Comparison of ENCODE assay signal across 1 cellular context in genomic region chr19:42220751-42221097, GRCh38.
TF ChIP-seq lines count a peak whose summit lies in the region.

No MANE protein-coding gene starts in this region.

TF ChIP-seq in HepG2, 621 proteins besides CTCF, POLR2A, EP300 and RAD21:
- TF ChIP-seq EEA1 (CRISPR knock-in tag; IDR thresholded peaks at IDR 0.05; ENCODE audit: borderline replicate concordance) (0 out of 2 replicates have a peak, but pooled peaks have one; percentile 15), MED13 (CRISPR knock-in tag; IDR thresholded peaks at IDR 0.05) (peak; percentile 8; the same call in 1 of the 2 replicates), ZNF570 (CRISPR knock-in tag; IDR thresholded peaks at IDR 0.05; ENCODE audit: borderline replicate concordance) (no peak), FLYWCH1 (CRISPR knock-in tag; IDR thresholded peaks at IDR 0.05) (0 out of 2 replicates have a peak, but pooled peaks have one; percentile 65), ZNF616 (CRISPR knock-in tag; IDR thresholded peaks at IDR 0.05; ENCODE audit: low read depth) (no peak), ZKSCAN8 (CRISPR knock-in tag; IDR thresholded peaks at IDR 0.05; ENCODE audit: borderline replicate concordance) (no peak), ZNF207 (IDR thresholded peaks at IDR 0.05; ENCODE audit: borderline replicate concordance) (no peak), SIN3B (IDR thresholded peaks at IDR 0.05; ENCODE audit: low read length) (0 out of 2 replicates have a peak, but pooled peaks have one; percentile 1)
- TF ChIP-seq, protein P1, sequence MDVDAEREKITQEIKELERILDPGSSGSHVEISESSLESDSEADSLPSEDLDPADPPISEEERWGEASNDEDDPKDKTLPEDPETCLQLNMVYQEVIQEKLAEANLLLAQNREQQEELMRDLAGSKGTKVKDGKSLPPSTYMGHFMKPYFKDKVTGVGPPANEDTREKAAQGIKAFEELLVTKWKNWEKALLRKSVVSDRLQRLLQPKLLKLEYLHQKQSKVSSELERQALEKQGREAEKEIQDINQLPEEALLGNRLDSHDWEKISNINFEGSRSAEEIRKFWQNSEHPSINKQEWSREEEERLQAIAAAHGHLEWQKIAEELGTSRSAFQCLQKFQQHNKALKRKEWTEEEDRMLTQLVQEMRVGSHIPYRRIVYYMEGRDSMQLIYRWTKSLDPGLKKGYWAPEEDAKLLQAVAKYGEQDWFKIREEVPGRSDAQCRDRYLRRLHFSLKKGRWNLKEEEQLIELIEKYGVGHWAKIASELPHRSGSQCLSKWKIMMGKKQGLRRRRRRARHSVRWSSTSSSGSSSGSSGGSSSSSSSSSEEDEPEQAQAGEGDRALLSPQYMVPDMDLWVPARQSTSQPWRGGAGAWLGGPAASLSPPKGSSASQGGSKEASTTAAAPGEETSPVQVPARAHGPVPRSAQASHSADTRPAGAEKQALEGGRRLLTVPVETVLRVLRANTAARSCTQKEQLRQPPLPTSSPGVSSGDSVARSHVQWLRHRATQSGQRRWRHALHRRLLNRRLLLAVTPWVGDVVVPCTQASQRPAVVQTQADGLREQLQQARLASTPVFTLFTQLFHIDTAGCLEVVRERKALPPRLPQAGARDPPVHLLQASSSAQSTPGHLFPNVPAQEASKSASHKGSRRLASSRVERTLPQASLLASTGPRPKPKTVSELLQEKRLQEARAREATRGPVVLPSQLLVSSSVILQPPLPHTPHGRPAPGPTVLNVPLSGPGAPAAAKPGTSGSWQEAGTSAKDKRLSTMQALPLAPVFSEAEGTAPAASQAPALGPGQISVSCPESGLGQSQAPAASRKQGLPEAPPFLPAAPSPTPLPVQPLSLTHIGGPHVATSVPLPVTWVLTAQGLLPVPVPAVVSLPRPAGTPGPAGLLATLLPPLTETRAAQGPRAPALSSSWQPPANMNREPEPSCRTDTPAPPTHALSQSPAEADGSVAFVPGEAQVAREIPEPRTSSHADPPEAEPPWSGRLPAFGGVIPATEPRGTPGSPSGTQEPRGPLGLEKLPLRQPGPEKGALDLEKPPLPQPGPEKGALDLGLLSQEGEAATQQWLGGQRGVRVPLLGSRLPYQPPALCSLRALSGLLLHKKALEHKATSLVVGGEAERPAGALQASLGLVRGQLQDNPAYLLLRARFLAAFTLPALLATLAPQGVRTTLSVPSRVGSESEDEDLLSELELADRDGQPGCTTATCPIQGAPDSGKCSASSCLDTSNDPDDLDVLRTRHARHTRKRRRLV (CRISPR knock-in tag; IDR thresholded peaks at IDR 0.05): no peak
